In genomic region chr6:109164331-109164730, GRCh38 we compare ENCODE assay signal across 17 cellular contexts.
DNase-seq lines count a peak whose midpoint lies in the region; ATAC-seq, FAIRE-seq and TF ChIP-seq lines count a peak whose summit lies in the region.
"Had no signal": no experiment of that assay in that cellular context is flagged by ENCODE, and none has a peak within 500 bp of the region (broad histone marks: within the 10 kb centered on the region; RNA-seq: fewer than 3 reads in every experiment).

No MANE protein-coding gene starts in this region.

- POLR2A ChIA-PET in HCT116 (lab: Charles Lee): no interaction called here

- H3K9ac ChIP-seq in HCT116 (ENCODE audit: low read length): no peak overlapping the region
- H3K9ac ChIP-seq: BLaER1 had no signal

- H3K9me2 ChIP-seq in HCT116 (ENCODE audit: insufficient read depth): no peaks in the 10 kb centered on the region

- H2AFZ ChIP-seq in HCT116 (ENCODE audit: low read depth, low read length, poor library complexity, severe bottlenecking): no peak overlapping the region

- DNase-seq in HCT116 (ENCODE audit: low read depth, low spot score) (no peak), LNCaP clone FGC (ENCODE audit: low read depth) (peak; percentile 68), bronchial epithelial cell (ENCODE audit: low read depth) (peak; percentile 51), left colon (no peak), omental fat pad (ENCODE audit: low spot score) (no peak), tibial nerve (ENCODE audit: low spot score in 2 of 2) (no peak), dedifferentiated amniotic fluid mesenchymal stem cell (ENCODE audit: extremely low spot score) (no peak)
- DNase-seq: 8988T; CD4-positive, alpha-beta memory T cell; DMS153; DMS79; GDM1; GOT3; H7 had no signal

- no TSS peak for BruUV-seq in HCT116 (replicated peaks; lab: Mats Ljungman, UMichigan)

- H3K4me2 ChIP-seq in HCT116 (ENCODE audit: low read length): no peak overlapping the region
- H3K4me2 ChIP-seq: BLaER1 had no signal

- CTCF ChIA-PET in HCT116 (lab: Charles Lee): no interaction called here

- no peak for TF ChIP-seq POLR2A in HCT116 (IDR thresholded peaks at IDR 0.05; ENCODE audit: borderline replicate concordance, extremely low read depth, insufficient read depth, insufficient read length)
- no peak for TF ChIP-seq POLR2A in tibial nerve (IDR thresholded peaks at IDR 0.05)

- no peaks in the 10 kb centered on the region for H3K79me2 ChIP-seq in HCT116 (ENCODE audit: insufficient read depth, low read length)

- no peaks in the 10 kb centered on the region for H3K9me3 ChIP-seq in HCT116 (ENCODE audit: control insufficient read depth in 1 of 2, insufficient read depth in 1 of 2, low read depth in 1 of 2, low read length in 2 of 2)
- no peaks in the 10 kb centered on the region for H3K9me3 ChIP-seq in tibial nerve
- H3K9me3 ChIP-seq: BLaER1 had no signal

- ATAC-seq in HCT116: no peak
- peak; percentile 35 for ATAC-seq in left colon
- no peak for ATAC-seq in omental fat pad (ENCODE audit: low FRiP score)

- H3K4me1 ChIP-seq in HCT116 (ENCODE audit: control insufficient read depth in 1 of 2, insufficient read depth in 2 of 2, low read length in 2 of 2): peaks cover 0 to 4% of the 10 kb centered on the region in 2 experiments; a peak in 2 of 4 replicates
- no peaks in the 10 kb centered on the region for H3K4me1 ChIP-seq in tibial nerve
- H3K4me1 ChIP-seq: BLaER1 had no signal

- H3K27me3 ChIP-seq in HCT116 (ENCODE audit: insufficient read depth, low read length) (no peaks in the 10 kb centered on the region), bronchial epithelial cell (ENCODE audit: control insufficient read depth, insufficient read depth, low read length) (no peaks in the 10 kb centered on the region), tibial nerve (no peaks in the 10 kb centered on the region)
- H3K27me3 ChIP-seq: BLaER1 had no signal

- TF ChIP-seq RAD21 in HCT116 (IDR thresholded peaks at IDR 0.05; ENCODE audit: low read depth): no peak

- no peak overlapping the region for H3K27ac ChIP-seq in HCT116 (ENCODE audit: low read depth, low read length)
- H3K27ac ChIP-seq in tibial nerve: no peak overlapping the region
- H3K27ac ChIP-seq: BLaER1 had no signal

- no peaks in the 10 kb centered on the region for H4K20me1 ChIP-seq in HCT116 (ENCODE audit: insufficient read depth)
- H4K20me1 ChIP-seq: BLaER1 had no signal

- H3K36me3 ChIP-seq in HCT116 (ENCODE audit: control insufficient read depth in 1 of 2, insufficient read depth in 2 of 2, low read length in 2 of 2) (peaks cover 0 to 3% of the 10 kb centered on the region in 2 experiments; a peak in 1 of 4 replicates), bronchial epithelial cell (ENCODE audit: control insufficient read depth, insufficient read depth, low read length) (no peaks in the 10 kb centered on the region), tibial nerve (peaks cover 0 to 29% (median 0%) of the 10 kb centered on the region in 3 donors)

- H3K4me3 ChIP-seq in HCT116 (replicated peaks in 1 of 2; ENCODE audit: low read depth in 1 of 2, low read length in 2 of 2) (no peak overlapping the region), LNCaP clone FGC (ENCODE audit: low read depth, low read length) (no peak overlapping the region), bronchial epithelial cell (ENCODE audit: low read depth, low read length) (no peak overlapping the region), tibial nerve (no peak overlapping the region)
- H3K4me3 ChIP-seq: BLaER1 had no signal

- intact Hi-C loops in HCT116 (cut with micrococcal nuclease): loop anchor here (10.0 kb wide), 1 partner anchor 620 kb away; no protein-coding TSS in a partner anchor
- intact Hi-C loops in left colon (cut with DNase I, micrococcal nuclease): no loop called here

- RAD21 ChIA-PET in HCT116 (lab: Charles Lee; ENCODE audit: low non-redundant PET in 1 of 2, low total read pairs in 2 of 2, uncharacterized antibody in 2 of 2, unreplicated experiment in 2 of 2): no interaction called here

- no peak for TF ChIP-seq EP300 in tibial nerve (IDR thresholded peaks at IDR 0.05)

- TF ChIP-seq CTCF in HCT116 (IDR thresholded peaks at IDR 0.05 in 2 of 3, conservative IDR thresholded peaks at IDR 0.05 in 1 of 3; ENCODE audit: borderline replicate concordance in 1 of 3, insufficient read depth in 1 of 3, low read depth in 2 of 3, low read length in 2 of 3) (no peak), LNCaP clone FGC (IDR thresholded peaks at IDR 0.05; ENCODE audit: control insufficient read depth, extremely low read depth, insufficient read depth) (no peak), bronchial epithelial cell (IDR thresholded peaks at IDR 0.05; ENCODE audit: insufficient read depth, low read length, severe bottlenecking) (no peak), omental fat pad (IDR thresholded peaks at IDR 0.05) (no peak), tibial nerve (IDR thresholded peaks at IDR 0.05) (no peak)

- FAIRE-seq in bronchial epithelial cell (lab: Jason Lieb, UNC): no peak
- FAIRE-seq: GM12892, GM18507 had no signal

TF ChIP-seq in HCT116, 20 proteins besides CTCF, POLR2A, EP300 and RAD21:
- TF ChIP-seq SIN3A (IDR thresholded peaks at IDR 0.05; ENCODE audit: low read depth): no peak
- TF ChIP-seq EGR1 (IDR thresholded peaks at IDR 0.05; ENCODE audit: low read depth): peak; percentile 30; the same call in 1 of the 2 replicates
- TF ChIP-seq POLR2AphosphoS5 (IDR thresholded peaks at IDR 0.05; ENCODE audit: low read depth, low read length): no peak

Comparison
In these comparisons a context has a peak if more than half of its experiments do, and no peak if none do; other contexts are left out.
1. DNase-seq: peak in LNCaP clone FGC (single experiment) and bronchial epithelial cell (single experiment); none in HCT116 (single experiment), left colon (0 of 2), omental fat pad (single experiment), tibial nerve (0 of 2) and dedifferentiated amniotic fluid mesenchymal stem cell (single experiment).